Comparison of ENCODE assay signal across 32 cellular contexts in the genomic region with DNA sequence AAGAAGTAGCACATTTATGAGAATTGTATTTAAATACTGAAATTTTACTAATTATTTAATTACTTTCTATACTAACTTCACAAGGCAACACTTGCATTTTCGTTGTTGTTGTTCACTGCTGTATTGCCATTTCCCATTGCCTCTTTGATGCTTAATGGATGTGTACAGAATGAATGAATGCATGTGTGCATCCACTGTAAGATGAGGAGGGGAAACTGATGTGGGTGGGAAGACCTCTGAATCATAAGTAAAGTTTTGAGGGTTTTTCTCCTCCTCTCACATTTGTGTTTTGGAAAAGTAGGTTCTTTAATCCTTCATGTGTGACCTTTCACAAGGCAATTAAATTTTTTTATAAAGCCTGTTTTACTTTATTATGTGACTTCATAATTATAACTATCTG.
"Had no signal": no experiment of that assay in that cellular context is flagged by ENCODE, and none has a peak within 500 bp of the region (broad histone marks: within the 10 kb centered on the region; RNA-seq: fewer than 3 reads in every experiment).

No MANE protein-coding gene starts in this region.

- H3K9me3 ChIP-seq: ascending aorta had no signal

- H2AFZ ChIP-seq: PC-9 had no signal

- H3K27me3 ChIP-seq: ascending aorta had no signal

- H3K9me3 Mint-ChIP-seq: activated B cell treated with CpG ODN at 0.5 μM for 24 hours; activated CD4-positive, alpha-beta memory T cell treated with anti-CD3 and anti-CD28 coated beads for 36 hours; activated naive CD4-positive, alpha-beta T cell treated with anti-CD3 and anti-CD28 coated beads, Interleukin-2, amount 10 ng/mL, durations not matched to agents 7 days and 5 days; activated T-cell treated with anti-CD3 and anti-CD28 coated beads, Interleukin-2, amount 50 U/mL, for 4 hours; activated T-helper 1 cell treated with anti-CD3 and anti-CD28 coated beads, Interleukin-12 subunit alpha, Interleukin-12 subunit beta, Interleukin-2, Interleukin-4 antibody, amounts not matched to agents 30 ng/mL and 10 ng/mL and 1 ng/mL, durations not matched to agents 14 hours and 24 hours and 36 hours had no signal

- H3K4me1 Mint-ChIP-seq: activated naive CD4-positive, alpha-beta T cell treated with anti-CD3 and anti-CD28 coated beads, Interleukin-2, amount 10 ng/mL, durations not matched to agents 7 days and 5 days had no signal

- H3K36me3 Mint-ChIP-seq: activated naive CD4-positive, alpha-beta T cell treated with anti-CD3 and anti-CD28 coated beads, Interleukin-2, amount 10 ng/mL, durations not matched to agents 7 days and 5 days had no signal

- DNase-seq: activated B cell treated with CpG ODN at 0.5 μM for 24 hours; activated CD4-positive, alpha-beta memory T cell treated with anti-CD3 and anti-CD28 coated beads for 36 hours; activated CD4-positive, alpha-beta T cell treated with anti-CD3 and anti-CD28 coated beads for 4 hours; activated CD4-positive, alpha-beta T cell treated with anti-CD3 and anti-CD28 coated beads, Interleukin-2, amount 50 U/mL, for 1 hour; activated CD4-positive, CD25-positive, alpha-beta regulatory T cell treated with anti-CD3 and anti-CD28 coated beads, Interleukin-2, amount 50 U/mL, for 72 hours; activated CD8-positive, alpha-beta memory T cell treated with anti-CD3 and anti-CD28 coated beads, Interleukin-2, amount 50 U/mL, for 4 hours; activated effector memory CD4-positive, alpha-beta T cell treated with Interleukin-2 at 50 U/mL for 16 hours; activated naive CD4-positive, alpha-beta T cell treated with anti-CD3 and anti-CD28 coated beads, Interleukin-2, amount 10 ng/mL, durations not matched to agents 7 days and 5 days; activated T-cell treated with anti-CD3 and anti-CD28 coated beads for 4 hours; activated T-cell treated with anti-CD3 and anti-CD28 coated beads, Interleukin-2, amount 50 U/mL, for 4 hours; amygdala; NCI-H1105; NCI-H1417 treated with DMSO at 0.1 percent for 48 hours; NCI-H1694; NCI-H1930; NCI-H2081 treated with DMSO at 0.1 percent for 48 hours; NCI-H226; NCI-H446 treated with DMSO at 0.1 percent for 48 hours; NCI-H524; PC-9; Right ventricle myocardium superior; SW 1271; T-helper 1 cell; T-helper 2 cell; T-helper 9 cell had no signal

- H3K36me3 ChIP-seq: ascending aorta had no signal

- H3K27ac ChIP-seq: ascending aorta, PC-9, RWPE1, VCaP had no signal

- H3K4me3 Mint-ChIP-seq: activated B cell treated with CpG ODN at 0.5 μM for 24 hours; activated CD4-positive, alpha-beta memory T cell treated with anti-CD3 and anti-CD28 coated beads for 36 hours; activated naive CD4-positive, alpha-beta T cell treated with anti-CD3 and anti-CD28 coated beads, Interleukin-2, amount 10 ng/mL, durations not matched to agents 7 days and 5 days; activated naive CD8-positive, alpha-beta T cell; activated T-cell treated with anti-CD3 and anti-CD28 coated beads, Interleukin-2, amount 50 U/mL, for 4 hours; activated T-helper 1 cell treated with anti-CD3 and anti-CD28 coated beads, Interleukin-12 subunit alpha, Interleukin-12 subunit beta, Interleukin-2, Interleukin-4 antibody, amounts not matched to agents 30 ng/mL and 10 ng/mL and 1 ng/mL, durations not matched to agents 14 hours and 24 hours and 36 hours had no signal

- H3K27ac Mint-ChIP-seq: activated B cell treated with CpG ODN at 0.5 μM for 24 hours; activated CD4-positive, alpha-beta memory T cell treated with anti-CD3 and anti-CD28 coated beads for 36 hours; activated naive CD4-positive, alpha-beta T cell treated with anti-CD3 and anti-CD28 coated beads, Interleukin-2, amount 10 ng/mL, durations not matched to agents 7 days and 5 days; activated naive CD8-positive, alpha-beta T cell; activated T-helper 1 cell treated with anti-CD3 and anti-CD28 coated beads, Interleukin-12 subunit alpha, Interleukin-12 subunit beta, Interleukin-2, Interleukin-4 antibody, amounts not matched to agents 30 ng/mL and 10 ng/mL and 1 ng/mL, durations not matched to agents 14 hours and 24 hours and 36 hours had no signal

- H3K27me3 Mint-ChIP-seq: activated B cell treated with CpG ODN at 0.5 μM for 24 hours; activated CD4-positive, alpha-beta memory T cell treated with anti-CD3 and anti-CD28 coated beads for 36 hours; activated naive CD4-positive, alpha-beta T cell treated with anti-CD3 and anti-CD28 coated beads, Interleukin-2, amount 10 ng/mL, durations not matched to agents 7 days and 5 days; activated naive CD8-positive, alpha-beta T cell had no signal

- FAIRE-seq: K562, RCC 7860 had no signal

- H3K4me2 ChIP-seq: PC-9 had no signal

- ATAC-seq: K562 had no signal

- H3K4me3 ChIP-seq: ascending aorta, K562, PC-9 had no signal
